ENCODE assay signal across 8 cellular contexts in the genomic region with DNA sequence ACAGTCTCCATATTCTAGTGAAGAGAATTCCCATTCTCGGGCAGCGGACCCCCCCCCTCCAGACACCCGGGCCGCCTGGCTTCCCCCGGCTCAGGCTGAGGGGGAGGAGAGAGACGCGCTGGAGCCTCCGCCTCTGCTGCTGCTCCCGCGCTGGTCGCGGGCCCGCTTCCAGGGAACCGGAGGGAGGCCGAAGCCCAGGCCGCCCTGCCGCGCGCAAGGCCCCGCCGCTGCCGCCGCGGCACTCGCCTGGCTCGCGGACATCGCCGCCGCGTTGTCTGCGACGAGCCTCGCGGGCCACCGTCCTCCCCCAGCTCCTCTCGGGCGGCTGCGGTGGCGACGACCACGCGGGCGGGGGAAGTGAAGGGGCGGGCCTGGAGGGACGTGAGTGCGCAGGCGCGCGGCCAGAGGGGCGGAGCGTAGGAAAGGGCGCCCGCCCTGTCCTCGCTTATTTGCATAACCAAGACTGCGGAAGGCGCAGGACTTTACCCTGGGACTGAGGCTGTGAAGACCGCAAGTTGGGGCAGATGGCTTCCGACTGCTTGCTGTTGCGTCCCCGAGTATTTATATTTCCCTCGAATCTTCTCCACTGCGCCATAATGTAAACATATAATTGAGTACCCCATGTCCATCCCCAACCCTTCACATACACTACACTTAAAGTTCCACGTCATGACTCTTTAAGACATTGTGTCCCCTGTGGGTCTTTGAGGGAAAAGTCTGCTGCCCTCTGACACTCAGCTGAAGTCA. TPM values are rescaled to one million over a fixed set of nuclear protein-coding genes. Genes with fewer than 3 reads are reported as not detected.
A peak's percentile ranks its signal among the peaks of the same experiment; 100 is the strongest.
DNase-seq lines count a peak whose midpoint lies in the region; ATAC-seq and TF ChIP-seq lines count a peak whose summit lies in the region.

A gene with protein sequence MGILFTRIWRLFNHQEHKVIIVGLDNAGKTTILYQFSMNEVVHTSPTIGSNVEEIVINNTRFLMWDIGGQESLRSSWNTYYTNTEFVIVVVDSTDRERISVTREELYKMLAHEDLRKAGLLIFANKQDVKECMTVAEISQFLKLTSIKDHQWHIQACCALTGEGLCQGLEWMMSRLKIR (minus strand): TSS at position 279 of the 747 bp plus-strand sequence. CDS start 245 bp downstream, at position 34.

- H3K4me3 Mint-ChIP-seq in activated T-helper 2 cell treated with anti-CD3 and anti-CD28 coated beads, Interferon-gamma antibody, Interleukin-2, Interleukin-4, amounts not matched to agents 10 μg/mL and 5 μg/mL and 100 μg/mL, durations not matched to agents 14 hours and 24 hours and 36 hours (ENCODE audit: low read depth): peak within 1 kb of the TSS; percentile 94
- H3K4me3 Mint-ChIP-seq in natural killer cell treated with Interleukin-12 subunit alpha and Interleukin-12 subunit beta and Interleukin-15 and Interleukin-18, amount 100 ng/mL, for 72 hours: peak within 1 kb of the TSS; percentile 96

- H3K4me1 ChIP-seq in RWPE2 (ENCODE audit: insufficient read depth, poor library complexity, severe bottlenecking): peaks cover 8% of the 10 kb centered on the region

- peaks cover 28% of the 10 kb centered on the region for H3K4me1 Mint-ChIP-seq in activated T-helper 2 cell treated with anti-CD3 and anti-CD28 coated beads, Interferon-gamma antibody, Interleukin-2, Interleukin-4, amounts not matched to agents 10 μg/mL and 5 μg/mL and 100 μg/mL, durations not matched to agents 14 hours and 24 hours and 36 hours (ENCODE audit: low read depth)
- peaks cover 37 to 49% of the 10 kb centered on the region in 2 donors for H3K4me1 Mint-ChIP-seq in natural killer cell treated with Interleukin-12 subunit alpha and Interleukin-12 subunit beta and Interleukin-15 and Interleukin-18, amount 100 ng/mL, for 72 hours (ENCODE audit: low read depth in 2 of 2)

- H3K27ac ChIP-seq in RWPE2 (ENCODE audit: poor library complexity, severe bottlenecking): peak within 1 kb of the TSS; percentile 31

- ATAC-seq in RWPE2 (ENCODE audit: low read depth): peak; percentile 91
- peak; percentile 99 for ATAC-seq in natural killer cell treated with Interleukin-12 subunit alpha and Interleukin-12 subunit beta and Interleukin-15 and Interleukin-18, amount 100 ng/mL, for 72 hours
- peak; percentile 98 for ATAC-seq in stimulated activated naive CD8-positive, alpha-beta T cell treated with anti-CD3 and anti-CD28 coated beads, Interleukin-15, Interleukin-2, amounts not matched to agents 100 U/mL and 50 U/mL, for 24 hours

- H3K27ac Mint-ChIP-seq in activated T-helper 2 cell treated with anti-CD3 and anti-CD28 coated beads, Interferon-gamma antibody, Interleukin-2, Interleukin-4, amounts not matched to agents 10 μg/mL and 5 μg/mL and 100 μg/mL, durations not matched to agents 14 hours and 24 hours and 36 hours: peak within 1 kb of the TSS; percentile 82
- peak within 1 kb of the TSS; percentile 74 to 98 for H3K27ac Mint-ChIP-seq in natural killer cell treated with Interleukin-12 subunit alpha and Interleukin-12 subunit beta and Interleukin-15 and Interleukin-18, amount 100 ng/mL, for 72 hours

- DNase-seq in EH (ENCODE audit: low read depth): peak; percentile 95
- DNase-seq in H4 (ENCODE audit: low spot score): peak; percentile 92
- DNase-seq in LoVo (ENCODE audit: low spot score): peak; percentile 95
- DNase-seq in RWPE2 (ENCODE audit: low spot score): peak; percentile 83
- DNase-seq in activated T-helper 2 cell treated with anti-CD3 and anti-CD28 coated beads, Interferon-gamma antibody, Interleukin-2, Interleukin-4, amounts not matched to agents 10 μg/mL and 5 μg/mL and 100 μg/mL, durations not matched to agents 14 hours and 24 hours and 36 hours (ENCODE audit: low spot score): peak; percentile 94
- DNase-seq in fibroblast of pulmonary artery (ENCODE audit: low read depth): peak; percentile 97
- DNase-seq in natural killer cell treated with Interleukin-12 subunit alpha and Interleukin-12 subunit beta and Interleukin-15 and Interleukin-18, amount 100 ng/mL, for 72 hours (ENCODE audit: low spot score): peak; percentile 97
- peak; percentile 95 for DNase-seq in stimulated activated naive CD8-positive, alpha-beta T cell treated with anti-CD3 and anti-CD28 coated beads, Interleukin-15, Interleukin-2, amounts not matched to agents 100 U/mL and 50 U/mL, for 24 hours

- H3K9me3 ChIP-seq in RWPE2 (ENCODE audit: severe bottlenecking): no peaks in the 10 kb centered on the region

- H3K27me3 Mint-ChIP-seq in activated T-helper 2 cell treated with anti-CD3 and anti-CD28 coated beads, Interferon-gamma antibody, Interleukin-2, Interleukin-4, amounts not matched to agents 10 μg/mL and 5 μg/mL and 100 μg/mL, durations not matched to agents 14 hours and 24 hours and 36 hours (ENCODE audit: low read depth): peaks cover 2% of the 10 kb centered on the region
- no peaks in the 10 kb centered on the region for H3K27me3 Mint-ChIP-seq in natural killer cell treated with Interleukin-12 subunit alpha and Interleukin-12 subunit beta and Interleukin-15 and Interleukin-18, amount 100 ng/mL, for 72 hours

- H3K36me3 Mint-ChIP-seq in activated T-helper 2 cell treated with anti-CD3 and anti-CD28 coated beads, Interferon-gamma antibody, Interleukin-2, Interleukin-4, amounts not matched to agents 10 μg/mL and 5 μg/mL and 100 μg/mL, durations not matched to agents 14 hours and 24 hours and 36 hours (ENCODE audit: low read depth): peaks cover 15% of the 10 kb centered on the region
- no peaks in the 10 kb centered on the region for H3K36me3 Mint-ChIP-seq in natural killer cell treated with Interleukin-12 subunit alpha and Interleukin-12 subunit beta and Interleukin-15 and Interleukin-18, amount 100 ng/mL, for 72 hours

- TF ChIP-seq CTCF in RWPE2 (IDR thresholded peaks at IDR 0.05; ENCODE audit: poor library complexity, severe bottlenecking) (no peak), fibroblast of pulmonary artery (IDR thresholded peaks at IDR 0.05; ENCODE audit: low read length, missing control alignments) (no peak)

- no peaks in the 10 kb centered on the region for H3K36me3 ChIP-seq in RWPE2 (ENCODE audit: low read depth)

- H3K9me3 Mint-ChIP-seq in activated T-helper 2 cell treated with anti-CD3 and anti-CD28 coated beads, Interferon-gamma antibody, Interleukin-2, Interleukin-4, amounts not matched to agents 10 μg/mL and 5 μg/mL and 100 μg/mL, durations not matched to agents 14 hours and 24 hours and 36 hours: no peaks in the 10 kb centered on the region
- H3K9me3 Mint-ChIP-seq in natural killer cell treated with Interleukin-12 subunit alpha and Interleukin-12 subunit beta and Interleukin-15 and Interleukin-18, amount 100 ng/mL, for 72 hours: peaks cover 3% of the 10 kb centered on the region

- intact Hi-C loops in activated T-helper 2 cell treated with anti-CD3 and anti-CD28 coated beads, Interferon-gamma antibody, Interleukin-2, Interleukin-4, amounts not matched to agents 10 μg/mL and 5 μg/mL and 100 μg/mL, durations not matched to agents 14 hours and 24 hours and 36 hours (cut with micrococcal nuclease): loop anchor here (1.0 to 10.0 kb wide), 6 partner anchors 8 to 889 kb away; a partner anchor contains a TSS

- H3K27me3 ChIP-seq in RWPE2 (ENCODE audit: insufficient read depth, poor library complexity, severe bottlenecking): no peaks in the 10 kb centered on the region

- H3K4me3 ChIP-seq in RWPE2 (ENCODE audit: severe bottlenecking) (peak within 1 kb of the TSS; percentile 88), fibroblast of pulmonary artery (replicated peaks; ENCODE audit: low read depth, low read length) (peak within 1 kb of the TSS; percentile 71)

RNA-seq across cellular contexts. Expression of the gene that starts here (rescaled TPM):
- 37.8 and 38.6 TPM in 2 replicates for total RNA-seq in H4 (2014; rRNA removed; shearing (Covaris generic))
- 64.9 and 71.7 TPM in 2 replicates for total RNA-seq in activated T-helper 2 cell treated with anti-CD3 and anti-CD28 coated beads, Interferon-gamma antibody, Interleukin-2, Interleukin-4, amounts not matched to agents 10 μg/mL and 5 μg/mL and 100 μg/mL, durations not matched to agents 14 hours and 24 hours and 36 hours
- total RNA-seq in natural killer cell treated with Interleukin-12 subunit alpha and Interleukin-12 subunit beta and Interleukin-15 and Interleukin-18, amount 100 ng/mL, for 72 hours: 10 to 100 TPM; 45.5 to 68.2 TPM

Comparison
In these comparisons a context has a peak if more than half of its experiments do, and no peak if none do; other contexts are left out.
1. Peak in every context shown above with its lines: DNase-seq, ATAC-seq, H3K4me3 ChIP-seq and H3K27ac ChIP-seq.